Comparison of ENCODE assay signal across 7 cellular contexts in genomic region chr17:73305845-73306836, GRCh38. TPM values are rescaled to one million over a fixed set of nuclear protein-coding genes. Genes with fewer than 3 reads are reported as not detected.
DNase-seq lines count a peak whose midpoint lies in the region; ATAC-seq and TF ChIP-seq lines count a peak whose summit lies in the region.

No MANE protein-coding gene starts in this region.

- WGBS in IMR-90 (ENCODE audit: extremely low coverage in 2 of 2, insufficient read length in 1 of 2), 2 experiments: 60% methylated on average over 1 of the region's 11 CpGs; no CpG with 5 or more reads in 1 of the 2 experiments
- no CpG with 5 or more reads among the region's 11 CpGs for WGBS in mesendoderm (ENCODE audit: extremely low coverage, insufficient coverage, low lambda C conversion rate)
- 53 to 64% methylated on average over 11 of the region's 11 CpGs for WGBS in thyroid gland, 2 donors

- ATAC-seq in IMR-90 (ENCODE audit: low read depth) (no peak), HG03469 (IDR thresholded peaks at IDR 0.05; ENCODE audit: unreplicated experiment) (no peak)

- H2AK5ac ChIP-seq in IMR-90 (ENCODE audit: low read depth, low read length) (peak overlapping the region; percentile 99), mesendoderm (ENCODE audit: low read length) (no peak overlapping the region)

- peak overlapping the region; percentile 50 for H4K5ac ChIP-seq in IMR-90 (ENCODE audit: low read depth, low read length)
- no peak overlapping the region for H4K5ac ChIP-seq in mesendoderm (ENCODE audit: low read length)

- CTCF ChIA-PET in IMR-90 (lab: Yijun Ruan, JAX): interaction anchor here (0.8 to 1.2 kb wide), 3 partner anchors 10 to 64 kb away, joined by 3 to 6 read pairs (median 3); no protein-coding TSS in a partner anchor

- TF ChIP-seq POLR2A in IMR-90 (IDR thresholded peaks at IDR 0.05; ENCODE audit: low read depth, low read length) (no peak), thyroid gland (IDR thresholded peaks at IDR 0.05) (no peak)

- H2AFZ ChIP-seq in IMR-90 (replicated peaks; ENCODE audit: low read length, poor library complexity): no peak overlapping the region

- H2BK5ac ChIP-seq in IMR-90 (ENCODE audit: low read depth, low read length, poor library complexity, severe bottlenecking): peak overlapping the region; percentile 86
- H2BK5ac ChIP-seq in mesendoderm (ENCODE audit: low read length): no peak overlapping the region

- no TSS peak for BruUV-seq in IMR-90 (replicated peaks; lab: Mats Ljungman, UMichigan)

- H2BK15ac ChIP-seq in IMR-90 (ENCODE audit: low read depth, low read length) (peak overlapping the region; percentile 69; the same call in 2 of the 3 replicates), mesendoderm (replicated peaks; ENCODE audit: low read depth) (no peak overlapping the region)

- DNase-seq in IMR-90 (no peak), caudate nucleus (lab: John Stamatoyannopoulos, UW) (no peak), mesendoderm (no peak), thyroid gland (peak; percentile 19 to 20), NCI-H226 (no peak)
- DNase-seq in activated CD4-positive, alpha-beta T cell treated with anti-CD3 and anti-CD28 coated beads, Interleukin-2, amount 50 U/mL, for 4 hours: no peak

- peaks cover 8% of the 10 kb centered on the region for H4K20me1 ChIP-seq in IMR-90 (ENCODE audit: insufficient read depth, low read length)

- POLR2A ChIA-PET in IMR-90 (lab: Charles Lee; ENCODE audit: unreplicated experiment): interaction anchor here (0.6 kb wide), 1 partner anchor 1345 kb away, joined by 4 read pairs; no protein-coding TSS in a partner anchor

- H3K79me1 ChIP-seq in IMR-90 (ENCODE audit: low read depth in 1 of 2, low read length in 2 of 2): peaks cover 15 to 56% of the 10 kb centered on the region in 2 experiments
- H3K79me1 ChIP-seq in mesendoderm (ENCODE audit: low read length): peaks cover 26% of the 10 kb centered on the region

- H3K27me3 ChIP-seq in IMR-90 (ENCODE audit: control insufficient read depth, insufficient read depth, low read length) (no peaks in the 10 kb centered on the region), mesendoderm (ENCODE audit: insufficient read depth, low read length, poor library complexity) (no peaks in the 10 kb centered on the region), thyroid gland (no peaks in the 10 kb centered on the region)

- H3K4me2 ChIP-seq in IMR-90 (ENCODE audit: low read depth, low read length) (peak overlapping the region; percentile 85), mesendoderm (ENCODE audit: low read length) (no peak overlapping the region)

- peak overlapping the region; percentile 92 for H2AK9ac ChIP-seq in IMR-90 (replicated peaks; ENCODE audit: low read depth, low read length, poor library complexity)

- H3K9me1 ChIP-seq in IMR-90 (ENCODE audit: insufficient read depth, low read length): peaks cover 10% of the 10 kb centered on the region

- H3K56ac ChIP-seq in IMR-90 (ENCODE audit: extremely low read depth, insufficient read depth, low read length): peak overlapping the region; percentile 95; the same call in 1 of the 2 replicates
- H3K56ac ChIP-seq in mesendoderm (ENCODE audit: low read length): peak overlapping the region; percentile 73

- H3K9me3 ChIP-seq in IMR-90 (ENCODE audit: control insufficient read depth, insufficient read depth, low read length) (no peaks in the 10 kb centered on the region), thyroid gland (no peaks in the 10 kb centered on the region)

- dilution Hi-C loops in IMR-90 (cut with HindIII; ENCODE audit: low sequenced_read_pairs, unreplicated experiment): no loop called here

- H3K79me2 ChIP-seq in mesendoderm (ENCODE audit: control insufficient read depth, insufficient read depth, low read length): peaks cover 44% of the 10 kb centered on the region

- H2BK120ac ChIP-seq in IMR-90 (ENCODE audit: low read depth, low read length) (peak overlapping the region; percentile 92), mesendoderm (ENCODE audit: low read depth, low read length) (no peak overlapping the region)

- H3K4me1 ChIP-seq in IMR-90 (ENCODE audit: control insufficient read depth, insufficient read depth, low read length): peaks cover 34% of the 10 kb centered on the region
- peaks cover 25% of the 10 kb centered on the region for H3K4me1 ChIP-seq in mesendoderm (ENCODE audit: control insufficient read depth, low read depth, low read length)
- H3K4me1 ChIP-seq in thyroid gland: peaks cover 73 to 84% of the 10 kb centered on the region in 2 donors

- intact Hi-C loops in IMR-90 (cut with micrococcal nuclease) (loop anchor here (2.0 kb wide), 1 partner anchor 13 kb away; no protein-coding TSS in a partner anchor), thyroid gland (cut with DNase I) (no loop called here)

- H3K23ac ChIP-seq in IMR-90 (ENCODE audit: low read depth, low read length) (peak overlapping the region; percentile 97), mesendoderm (ENCODE audit: low read length) (no peak overlapping the region)

- peak overlapping the region; percentile 74 for H3K9ac ChIP-seq in IMR-90 (ENCODE audit: low read depth, low read length)
- peak overlapping the region; percentile 44 for H3K9ac ChIP-seq in mesendoderm (ENCODE audit: low read length)

- H3K4ac ChIP-seq in IMR-90 (ENCODE audit: low read depth, low read length) (peak overlapping the region; percentile 98), mesendoderm (ENCODE audit: low read depth, low read length) (no peak overlapping the region)

- peaks cover 3% of the 10 kb centered on the region; the same call in 1 of the 2 replicates for H3K36me3 ChIP-seq in IMR-90 (ENCODE audit: control insufficient read depth, insufficient read depth, low read length)
- no peaks in the 10 kb centered on the region for H3K36me3 ChIP-seq in mesendoderm (ENCODE audit: control insufficient read depth, insufficient read depth, low read length)
- no peaks in the 10 kb centered on the region for H3K36me3 ChIP-seq in thyroid gland

- TF ChIP-seq RAD21 in IMR-90 (IDR thresholded peaks at IDR 0.05; ENCODE audit: low read length): no peak

- H4K91ac ChIP-seq in IMR-90 (ENCODE audit: insufficient read depth, low read depth, low read length): peak overlapping the region; percentile 96

- H3K27ac ChIP-seq in IMR-90 (ENCODE audit: insufficient read depth, low read length) (peak overlapping the region; percentile 90), caudate nucleus (ENCODE audit: low read depth, low read length) (peak overlapping the region; percentile 48), mesendoderm (ENCODE audit: low read depth, low read length) (no peak overlapping the region), thyroid gland (peak overlapping the region; percentile 96 to 100 (median 96))

- H3K4me3 ChIP-seq in IMR-90 (ENCODE audit: insufficient read depth, low read depth, low read length) (no peak overlapping the region), mesendoderm (ENCODE audit: low read length) (no peak overlapping the region), thyroid gland (replicated peaks in 1 of 3) (no peak overlapping the region)

- TF ChIP-seq CTCF in IMR-90 (conservative IDR thresholded peaks at IDR 0.05; ENCODE audit: low read depth, low read length) (no peak), thyroid gland (IDR thresholded peaks at IDR 0.05) (no peak)

- peak overlapping the region; percentile 91 for H3K14ac ChIP-seq in IMR-90 (replicated peaks; ENCODE audit: low read depth, low read length)

- in situ Hi-C loops in IMR-90 (cut with MboI; ENCODE audit: low sequenced_read_pairs): loop anchor here (5.0 kb wide), 1 partner anchor 66 kb away; no protein-coding TSS in a partner anchor

- H2BK20ac ChIP-seq in IMR-90 (ENCODE audit: low read depth, low read length): peak overlapping the region; percentile 75

- peak overlapping the region; percentile 90 to 99 for H4K8ac ChIP-seq in IMR-90 (ENCODE audit: low read depth in 2 of 2, low read length in 2 of 2)
- no peak overlapping the region for H4K8ac ChIP-seq in mesendoderm (ENCODE audit: low read depth, low read length)

- H3K18ac ChIP-seq in IMR-90 (ENCODE audit: low read depth, low read length): peak overlapping the region; percentile 32
- H3K18ac ChIP-seq in mesendoderm (ENCODE audit: low read length): no peak overlapping the region

TF ChIP-seq in IMR-90, 13 proteins besides CTCF, POLR2A, EP300 and RAD21:
- TF ChIP-seq RFX5 (IDR thresholded peaks at IDR 0.05; ENCODE audit: low read depth, low read length): no peak
- TF ChIP-seq CEBPB (IDR thresholded peaks at IDR 0.05; ENCODE audit: low read depth, low read length): peak; percentile 35; the same call in 1 of the 2 replicates

RNA-seq across cellular contexts. Expression of gene CDC42EP4, which starts 5.7 kb away (rescaled TPM):
- total RNA-seq in IMR-90 (2012; rRNA removed): 14.3 and 16.1 TPM in 2 replicates
- 25.6 and 25.8 TPM in 2 replicates for polyA plus RNA-seq in IMR-90 (2012; rRNA removed)
- polyA plus RNA-seq in IMR-90 (2012; cell fraction: cytosol; rRNA removed): 15.5 and 25.9 TPM in 2 replicates
- polyA plus RNA-seq in IMR-90 (2012; cell fraction: nucleus; rRNA removed; ENCODE audit: low replicate concordance): 8.9 and 13.7 TPM in 2 replicates
- 5.7 TPM for polyA plus RNA-seq in mesendoderm (2013, experiment 1 of 2)
- 5.1 TPM for polyA plus RNA-seq in mesendoderm (2013, experiment 2 of 2)
- total RNA-seq in thyroid gland: 100 to 1,000 TPM in 2 of 4 donors, 10 to 100 TPM in 2; 68.7 to 172 (median 97.3) TPM

RNA-seq across cellular contexts. Expression of gene CPSF4L, which starts 44.5 kb away (rescaled TPM):
- total RNA-seq in IMR-90 (2012; rRNA removed) (not detected in 2 replicates), thyroid gland (not detected)
- not detected in 2 replicates for polyA plus RNA-seq in IMR-90 (2012; rRNA removed)
- polyA plus RNA-seq in IMR-90 (2012; cell fraction: cytosol; rRNA removed): not detected in 2 replicates
- polyA plus RNA-seq in IMR-90 (2012; cell fraction: nucleus; rRNA removed; ENCODE audit: low replicate concordance): not detected in 2 replicates
- polyA plus RNA-seq in mesendoderm (2013, experiment 1 of 2): 0.06 TPM
- not detected for polyA plus RNA-seq in mesendoderm (2013, experiment 2 of 2)

Comparison
In these comparisons a context has a peak if more than half of its experiments do, and no peak if none do; other contexts are left out.
1. DNase-seq: peak in thyroid gland (2 of 2); none in IMR-90 (single experiment), caudate nucleus (0 of 61), mesendoderm (single experiment), activated CD4-positive, alpha-beta T cell treated with anti-CD3 and anti-CD28 coated beads, Interleukin-2, amount 50 U/mL, for 4 hours (0 of 2) and NCI-H226 (single experiment).